Comparison of ENCODE assay signal across 37 cellular contexts in genomic region chr18:46740046-46740445, GRCh38. TPM values are rescaled to one million over a fixed set of nuclear protein-coding genes. Genes with fewer than 3 reads are reported as not detected.
"Had no signal": no experiment of that assay in that cellular context is flagged by ENCODE, and none has a peak within 500 bp of the region (broad histone marks: within the 10 kb centered on the region; RNA-seq: fewer than 3 reads in every experiment).

No MANE protein-coding gene starts in this region.

- H3K9me3 Mint-ChIP-seq: activated CD4-positive, alpha-beta memory T cell treated with anti-CD3 and anti-CD28 coated beads for 36 hours; activated T-helper 1 cell treated with anti-CD3 and anti-CD28 coated beads, Interleukin-12 subunit alpha, Interleukin-12 subunit beta, Interleukin-2, Interleukin-4 antibody, amounts not matched to agents 30 ng/mL and 10 ng/mL and 1 ng/mL, durations not matched to agents 14 hours and 24 hours and 36 hours; activated T-helper 2 cell treated with anti-CD3 and anti-CD28 coated beads, Interferon-gamma antibody, Interleukin-2, Interleukin-4, amounts not matched to agents 10 μg/mL and 5 μg/mL and 100 μg/mL, durations not matched to agents 14 hours and 24 hours and 36 hours had no signal

- ATAC-seq: activated CD4-positive, alpha-beta T cell treated with anti-CD3 and anti-CD28 coated beads for 36 hours; activated CD8-positive, alpha-beta memory T cell treated with anti-CD3 and anti-CD28 coated beads, Interleukin-2, amount 10 ng/mL, durations not matched to agents 7 days and 5 days; activated CD8-positive, alpha-beta T cell treated with anti-CD3 and anti-CD28 coated beads, Interleukin-2, amount 10 ng/mL, durations not matched to agents 7 days and 5 days; activated naive CD8-positive, alpha-beta T cell treated with anti-CD3 and anti-CD28 coated beads, Interleukin-2, amount 50 U/mL, for 24 hours; body of pancreas; heart left ventricle had no signal

- H3K4me3 ChIP-seq: adrenal gland, body of pancreas, breast epithelium, cardiac muscle cell, colonic mucosa, dorsolateral prefrontal cortex, esophagus squamous epithelium, heart left ventricle had no signal

- H3K27ac ChIP-seq: adrenal gland, body of pancreas, breast epithelium, cardiac muscle cell, colonic mucosa, epithelial cell of prostate, esophagus squamous epithelium, heart left ventricle had no signal

- H3K36me3 ChIP-seq: adrenal gland, breast epithelium, cardiac muscle cell, colonic mucosa, esophagus squamous epithelium, heart left ventricle had no signal

- H3K4me3 Mint-ChIP-seq: activated CD4-positive, alpha-beta memory T cell treated with anti-CD3 and anti-CD28 coated beads for 36 hours; activated CD4-positive, alpha-beta T cell treated with anti-CD3 and anti-CD28 coated beads for 36 hours; activated CD4-positive, alpha-beta T cell treated with anti-CD3 and anti-CD28 coated beads, Interleukin-2, amount 10 ng/mL, durations not matched to agents 24 days and 14 days; activated CD8-positive, alpha-beta memory T cell treated with anti-CD3 and anti-CD28 coated beads, Interleukin-2, amount 10 ng/mL, durations not matched to agents 7 days and 5 days; activated CD8-positive, alpha-beta T cell treated with anti-CD3 and anti-CD28 coated beads, Interleukin-2, amount 10 ng/mL, durations not matched to agents 7 days and 5 days; activated naive CD4-positive, alpha-beta T cell treated with anti-CD3 and anti-CD28 coated beads for 36 hours; activated naive CD4-positive, alpha-beta T cell treated with anti-CD3 and anti-CD28 coated beads, Interleukin-2, amount 50 U/mL, for 24 hours; activated naive CD8-positive, alpha-beta T cell treated with anti-CD3 and anti-CD28 coated beads for 36 hours; activated naive CD8-positive, alpha-beta T cell treated with anti-CD3 and anti-CD28 coated beads, Interleukin-2, amount 50 U/mL, for 24 hours; activated T-helper 1 cell treated with anti-CD3 and anti-CD28 coated beads, Interleukin-12 subunit alpha, Interleukin-12 subunit beta, Interleukin-2, Interleukin-4 antibody, amounts not matched to agents 30 ng/mL and 10 ng/mL and 1 ng/mL, durations not matched to agents 14 hours and 24 hours and 36 hours; dendritic cell treated with granulocyte-macrophage colony-stimulating factor and Interleukin-4, amounts not matched to agents 40 ng/mL and 50 ng/mL, for 4 days had no signal

- FAIRE-seq: endometrium, endothelial cell of umbilical vein had no signal

- H3K27ac Mint-ChIP-seq: activated CD4-positive, alpha-beta memory T cell treated with anti-CD3 and anti-CD28 coated beads for 36 hours; activated CD4-positive, alpha-beta T cell treated with anti-CD3 and anti-CD28 coated beads for 36 hours; activated CD4-positive, alpha-beta T cell treated with anti-CD3 and anti-CD28 coated beads, Interleukin-2, amount 10 ng/mL, durations not matched to agents 24 days and 14 days; activated CD8-positive, alpha-beta memory T cell treated with anti-CD3 and anti-CD28 coated beads, Interleukin-2, amount 10 ng/mL, durations not matched to agents 7 days and 5 days; activated CD8-positive, alpha-beta T cell treated with anti-CD3 and anti-CD28 coated beads, Interleukin-2, amount 10 ng/mL, durations not matched to agents 7 days and 5 days; activated naive CD4-positive, alpha-beta T cell treated with anti-CD3 and anti-CD28 coated beads for 36 hours; activated naive CD4-positive, alpha-beta T cell treated with anti-CD3 and anti-CD28 coated beads, Interleukin-2, amount 50 U/mL, for 24 hours; activated naive CD8-positive, alpha-beta T cell treated with anti-CD3 and anti-CD28 coated beads for 36 hours; activated naive CD8-positive, alpha-beta T cell treated with anti-CD3 and anti-CD28 coated beads, Interleukin-2, amount 50 U/mL, for 24 hours; activated T-helper 1 cell treated with anti-CD3 and anti-CD28 coated beads, Interleukin-12 subunit alpha, Interleukin-12 subunit beta, Interleukin-2, Interleukin-4 antibody, amounts not matched to agents 30 ng/mL and 10 ng/mL and 1 ng/mL, durations not matched to agents 14 hours and 24 hours and 36 hours; activated T-helper 2 cell treated with anti-CD3 and anti-CD28 coated beads, Interferon-gamma antibody, Interleukin-2, Interleukin-4, amounts not matched to agents 10 μg/mL and 5 μg/mL and 100 μg/mL, durations not matched to agents 14 hours and 24 hours and 36 hours; dendritic cell treated with granulocyte-macrophage colony-stimulating factor and Interleukin-4, amounts not matched to agents 40 ng/mL and 50 ng/mL, for 4 days had no signal

- H3K27me3 ChIP-seq: adrenal gland, body of pancreas, breast epithelium, cardiac muscle cell, colonic mucosa, dorsolateral prefrontal cortex, heart left ventricle had no signal

- H3K9me3 ChIP-seq: adrenal gland, body of pancreas, colonic mucosa had no signal

- H3K4me1 ChIP-seq: body of pancreas, breast epithelium, colonic mucosa, esophagus squamous epithelium, heart left ventricle had no signal

- H3K4me1 Mint-ChIP-seq: activated CD4-positive, alpha-beta T cell treated with anti-CD3 and anti-CD28 coated beads for 36 hours; activated CD4-positive, alpha-beta T cell treated with anti-CD3 and anti-CD28 coated beads, Interleukin-2, amount 10 ng/mL, durations not matched to agents 24 days and 14 days; activated CD8-positive, alpha-beta memory T cell treated with anti-CD3 and anti-CD28 coated beads, Interleukin-2, amount 10 ng/mL, durations not matched to agents 7 days and 5 days; activated naive CD4-positive, alpha-beta T cell treated with anti-CD3 and anti-CD28 coated beads, Interleukin-2, amount 50 U/mL, for 24 hours; activated naive CD8-positive, alpha-beta T cell treated with anti-CD3 and anti-CD28 coated beads for 36 hours; activated naive CD8-positive, alpha-beta T cell treated with anti-CD3 and anti-CD28 coated beads, Interleukin-2, amount 50 U/mL, for 24 hours had no signal

- H3K36me3 Mint-ChIP-seq: activated CD4-positive, alpha-beta memory T cell treated with anti-CD3 and anti-CD28 coated beads for 36 hours; activated CD8-positive, alpha-beta memory T cell treated with anti-CD3 and anti-CD28 coated beads, Interleukin-2, amount 10 ng/mL, durations not matched to agents 7 days and 5 days; activated naive CD4-positive, alpha-beta T cell treated with anti-CD3 and anti-CD28 coated beads, Interleukin-2, amount 50 U/mL, for 24 hours; activated naive CD8-positive, alpha-beta T cell treated with anti-CD3 and anti-CD28 coated beads for 36 hours had no signal

- DNase-seq: activated CD4-positive, alpha-beta memory T cell treated with anti-CD3 and anti-CD28 coated beads for 36 hours; activated CD4-positive, alpha-beta T cell treated with anti-CD3 and anti-CD28 coated beads for 36 hours; activated CD4-positive, alpha-beta T cell treated with anti-CD3 and anti-CD28 coated beads, Interleukin-2, amount 10 ng/mL, durations not matched to agents 24 days and 14 days; activated CD4-positive, CD25-positive, alpha-beta regulatory T cell; activated CD4-positive, CD25-positive, alpha-beta regulatory T cell treated with anti-CD3 and anti-CD28 coated beads, Interleukin-2, amount 50 U/mL, for 72 hours; activated CD8-positive, alpha-beta memory T cell treated with anti-CD3 and anti-CD28 coated beads, Interleukin-2, amount 10 ng/mL, durations not matched to agents 7 days and 5 days; activated CD8-positive, alpha-beta memory T cell treated with anti-CD3 and anti-CD28 coated beads, Interleukin-2, amount 50 U/mL, for 4 hours; activated CD8-positive, alpha-beta T cell treated with anti-CD3 and anti-CD28 coated beads, Interleukin-2, amount 10 ng/mL, durations not matched to agents 7 days and 5 days; activated effector memory CD4-positive, alpha-beta T cell treated with anti-CD3 and anti-CD28 coated beads, Interleukin-2, amount 50 U/mL, for 16 hours; activated naive CD4-positive, alpha-beta T cell treated with anti-CD3 and anti-CD28 coated beads for 36 hours; activated naive CD8-positive, alpha-beta T cell treated with anti-CD3 and anti-CD28 coated beads for 36 hours; activated naive CD8-positive, alpha-beta T cell treated with anti-CD3 and anti-CD28 coated beads, Interleukin-2, amount 50 U/mL, for 24 hours; activated T-cell treated with anti-CD3 and anti-CD28 coated beads, Interleukin-2, amount 50 U/mL, for 1 hour; activated T-cell treated with anti-CD3 and anti-CD28 coated beads, Interleukin-2, amount 50 U/mL, for 48 hours; adrenal gland; amygdala; aorta; body of pancreas; central memory CD4-positive, alpha-beta T cell; cerebellar nuclear complex; colonic mucosa; dorsolateral prefrontal cortex; effector CD4-positive, alpha-beta T cell; esophagus squamous epithelium; foreskin fibroblast; heart left ventricle; T-helper 2 cell had no signal

RNA-seq across cellular contexts. Expression of gene ST8SIA5, which starts 16.8 kb away (rescaled TPM):
- total RNA-seq: activated CD4-positive, alpha-beta memory T cell treated with anti-CD3 and anti-CD28 coated beads for 36 hours; activated CD4-positive, alpha-beta T cell treated with anti-CD3 and anti-CD28 coated beads for 36 hours; activated CD4-positive, alpha-beta T cell treated with anti-CD3 and anti-CD28 coated beads, Interleukin-2, amount 10 ng/mL, durations not matched to agents 24 days and 14 days; activated CD8-positive, alpha-beta memory T cell treated with anti-CD3 and anti-CD28 coated beads for 36 hours; activated CD8-positive, alpha-beta T cell treated with anti-CD3 and anti-CD28 coated beads, Interleukin-2, amount 10 ng/mL, durations not matched to agents 7 days and 5 days; activated naive CD4-positive, alpha-beta T cell treated with anti-CD3 and anti-CD28 coated beads for 36 hours; activated naive CD8-positive, alpha-beta T cell treated with anti-CD3 and anti-CD28 coated beads for 36 hours; activated T-helper 1 cell treated with anti-CD3 and anti-CD28 coated beads, Interleukin-12 subunit alpha, Interleukin-12 subunit beta, Interleukin-2, Interleukin-4 antibody, amounts not matched to agents 30 ng/mL and 10 ng/mL and 1 ng/mL, durations not matched to agents 14 hours and 24 hours and 36 hours; cardiac muscle cell; esophagus squamous epithelium had no signal
